29 cellular contexts compared by ENCODE assay signal in genomic region chr4:8589831-8590545, GRCh38. TPM values are rescaled to one million over a fixed set of nuclear protein-coding genes. Genes with fewer than 3 reads are reported as not detected.
DNase-seq lines count a peak whose midpoint lies in the region; ATAC-seq, FAIRE-seq and TF ChIP-seq lines count a peak whose summit lies in the region.
"Had no signal": no experiment of that assay in that cellular context is flagged by ENCODE, and none has a peak within 500 bp of the region (broad histone marks: within the 10 kb centered on the region; RNA-seq: fewer than 3 reads in every experiment).

No MANE protein-coding gene starts in this region.

- ATAC-seq in natural killer cell treated with Interleukin-12 subunit alpha and Interleukin-12 subunit beta and Interleukin-15 and Interleukin-18, amount 100 ng/mL, for 72 hours: no peak
- ATAC-seq in natural killer cell (no peak), lower lobe of right lung (no peak), HG02763 (IDR thresholded peaks at IDR 0.05; ENCODE audit: unreplicated experiment) (no peak)
- ATAC-seq: activated CD8-positive, alpha-beta memory T cell treated with anti-CD3 and anti-CD28 coated beads, Interleukin-2, amount 10 ng/mL, durations not matched to agents 7 days and 5 days; heart left ventricle; left ventricle myocardium superior had no signal

- no peak overlapping the region for H3K27ac ChIP-seq in astrocyte (ENCODE audit: low read depth, low read length)
- H3K27ac ChIP-seq in lower lobe of right lung: no peak overlapping the region
- H3K27ac ChIP-seq: brain microvascular endothelial cell, coronary artery, heart left ventricle, neutrophil, uterus had no signal

- no peak overlapping the region for H2AFZ ChIP-seq in astrocyte (ENCODE audit: low read depth, low read length)

- H3K27me3 Mint-ChIP-seq in natural killer cell treated with Interleukin-12 subunit alpha and Interleukin-12 subunit beta and Interleukin-15 and Interleukin-18, amount 100 ng/mL, for 72 hours: peaks cover 16 to 22% of the 10 kb centered on the region in 2 donors
- H3K27me3 Mint-ChIP-seq in natural killer cell (ENCODE audit: low read depth in 2 of 2) (peaks cover 27 to 30% of the 10 kb centered on the region in 2 donors), astrocyte (ENCODE audit: low read depth, unreplicated experiment) (peaks cover 78% of the 10 kb centered on the region)

- intact Hi-C loops in natural killer cell (cut with micrococcal nuclease): no loop called here
- intact Hi-C loops in lower lobe of right lung (cut with DNase I): no loop called here

- H3K27me3 ChIP-seq in astrocyte (ENCODE audit: insufficient read depth, low read length) (peaks cover 55% of the 10 kb centered on the region), lower lobe of right lung (ENCODE audit: low read depth) (peaks cover 72% of the 10 kb centered on the region)
- H3K27me3 ChIP-seq: uterus had no signal

- no peak for FAIRE-seq in astrocyte (lab: Jason Lieb, UNC)
- FAIRE-seq: A204.1, GM12892 had no signal

- H3K4me3 Mint-ChIP-seq in natural killer cell treated with Interleukin-12 subunit alpha and Interleukin-12 subunit beta and Interleukin-15 and Interleukin-18, amount 100 ng/mL, for 72 hours: no peak overlapping the region
- no peak overlapping the region for H3K4me3 Mint-ChIP-seq in natural killer cell
- H3K4me3 Mint-ChIP-seq in astrocyte (ENCODE audit: unreplicated experiment): no peak overlapping the region
- H3K4me3 Mint-ChIP-seq: activated CD8-positive, alpha-beta memory T cell treated with anti-CD3 and anti-CD28 coated beads, Interleukin-2, amount 10 ng/mL, durations not matched to agents 7 days and 5 days; activated naive CD8-positive, alpha-beta T cell; activated T-helper 1 cell treated with anti-CD3 and anti-CD28 coated beads, Interleukin-12 subunit alpha, Interleukin-12 subunit beta, Interleukin-2, Interleukin-4 antibody, amounts not matched to agents 30 ng/mL and 10 ng/mL and 1 ng/mL, durations not matched to agents 14 hours and 24 hours and 36 hours; CD4-positive, alpha-beta memory T cell had no signal

- peak; percentile 34 for DNase-seq in natural killer cell treated with Interleukin-12 subunit alpha and Interleukin-12 subunit beta and Interleukin-15 and Interleukin-18, amount 100 ng/mL, for 72 hours (ENCODE audit: low spot score)
- DNase-seq in natural killer cell: no peak
- peak; percentile 16 for DNase-seq in astrocyte (ENCODE audit: low read depth)
- DNase-seq in lower lobe of right lung: peak; percentile 18
- no peak for DNase-seq in NCI-H146 treated with DMSO at 0.1 percent for 48 hours (lab: John Stamatoyannopoulos, UW; ENCODE audit: unreplicated experiment)
- no peak for DNase-seq in LoVo (ENCODE audit: low spot score)
- no peak for DNase-seq in NCI-H2227 (lab: John Stamatoyannopoulos, UW; ENCODE audit: unreplicated experiment)
- DNase-seq: activated CD4-positive, alpha-beta T cell treated with anti-CD3 and anti-CD28 coated beads for 48 hours; activated CD8-positive, alpha-beta memory T cell treated with anti-CD3 and anti-CD28 coated beads, Interleukin-2, amount 10 ng/mL, durations not matched to agents 7 days and 5 days; brain microvascular endothelial cell; CD4-positive, alpha-beta memory T cell; DMS153; HCEC 1CT; left ventricle myocardium superior; NCI-H1436; NCI-H748 treated with DMSO at 0.1 percent for 48 hours; Right ventricle myocardium superior; T-helper 1 cell; uterus had no signal

- no peaks in the 10 kb centered on the region for H3K9me3 ChIP-seq in astrocyte (ENCODE audit: insufficient read depth, low read depth, low read length)
- H3K9me3 ChIP-seq in lower lobe of right lung: no peaks in the 10 kb centered on the region
- H3K9me3 ChIP-seq: heart left ventricle, neutrophil, uterus had no signal

- H3K4me1 ChIP-seq in astrocyte (ENCODE audit: insufficient read depth, low read length): peaks cover 7% of the 10 kb centered on the region
- no peaks in the 10 kb centered on the region for H3K4me1 ChIP-seq in lower lobe of right lung

- H4K20me1 ChIP-seq in astrocyte (ENCODE audit: insufficient read depth, low read length): peaks cover 3% of the 10 kb centered on the region

- H3K4me1 Mint-ChIP-seq in natural killer cell treated with Interleukin-12 subunit alpha and Interleukin-12 subunit beta and Interleukin-15 and Interleukin-18, amount 100 ng/mL, for 72 hours (ENCODE audit: low read depth in 2 of 2): no peaks in the 10 kb centered on the region
- H3K4me1 Mint-ChIP-seq in natural killer cell (no peaks in the 10 kb centered on the region), astrocyte (ENCODE audit: low read depth, unreplicated experiment) (no peaks in the 10 kb centered on the region)
- H3K4me1 Mint-ChIP-seq: activated CD8-positive, alpha-beta memory T cell treated with anti-CD3 and anti-CD28 coated beads, Interleukin-2, amount 10 ng/mL, durations not matched to agents 7 days and 5 days; CD4-positive, alpha-beta memory T cell had no signal

- H3K9ac ChIP-seq in astrocyte (ENCODE audit: low read length): no peak overlapping the region

- H3K79me2 ChIP-seq in astrocyte (ENCODE audit: insufficient read depth, low read length): no peaks in the 10 kb centered on the region

- H3K36me3 ChIP-seq in astrocyte (ENCODE audit: insufficient read depth, low read length) (no peaks in the 10 kb centered on the region), lower lobe of right lung (no peaks in the 10 kb centered on the region)
- H3K36me3 ChIP-seq: brain microvascular endothelial cell, heart left ventricle, neutrophil, uterus had no signal

- H3K4me3 ChIP-seq in astrocyte (ENCODE audit: insufficient read depth, low read depth, low read length) (no peak overlapping the region), lower lobe of right lung (no peak overlapping the region)
- H3K4me3 ChIP-seq: coronary artery, heart left ventricle, uterus had no signal

- no peaks in the 10 kb centered on the region for H3K9me3 Mint-ChIP-seq in natural killer cell treated with Interleukin-12 subunit alpha and Interleukin-12 subunit beta and Interleukin-15 and Interleukin-18, amount 100 ng/mL, for 72 hours
- H3K9me3 Mint-ChIP-seq in natural killer cell (no peaks in the 10 kb centered on the region), astrocyte (ENCODE audit: unreplicated experiment) (no peaks in the 10 kb centered on the region)
- H3K9me3 Mint-ChIP-seq: activated T-helper 1 cell treated with anti-CD3 and anti-CD28 coated beads, Interleukin-12 subunit alpha, Interleukin-12 subunit beta, Interleukin-2, Interleukin-4 antibody, amounts not matched to agents 30 ng/mL and 10 ng/mL and 1 ng/mL, durations not matched to agents 14 hours and 24 hours and 36 hours; CD4-positive, alpha-beta memory T cell had no signal

- H3K36me3 Mint-ChIP-seq in natural killer cell treated with Interleukin-12 subunit alpha and Interleukin-12 subunit beta and Interleukin-15 and Interleukin-18, amount 100 ng/mL, for 72 hours: no peaks in the 10 kb centered on the region
- no peaks in the 10 kb centered on the region for H3K36me3 Mint-ChIP-seq in natural killer cell
- H3K36me3 Mint-ChIP-seq in astrocyte (ENCODE audit: low read depth, unreplicated experiment): no peaks in the 10 kb centered on the region
- H3K36me3 Mint-ChIP-seq: activated CD8-positive, alpha-beta memory T cell treated with anti-CD3 and anti-CD28 coated beads, Interleukin-2, amount 10 ng/mL, durations not matched to agents 7 days and 5 days; activated naive CD8-positive, alpha-beta T cell; CD4-positive, alpha-beta memory T cell had no signal

- TF ChIP-seq CTCF in natural killer cell (IDR thresholded peaks at IDR 0.05) (no peak), astrocyte (IDR thresholded peaks at IDR 0.05; ENCODE audit: insufficient read depth, low read depth, low read length) (no peak), lower lobe of right lung (IDR thresholded peaks at IDR 0.05) (no peak)

- H3K4me2 ChIP-seq in astrocyte (ENCODE audit: low read length): peak overlapping the region; percentile 4

- no peak overlapping the region for H3K27ac Mint-ChIP-seq in natural killer cell treated with Interleukin-12 subunit alpha and Interleukin-12 subunit beta and Interleukin-15 and Interleukin-18, amount 100 ng/mL, for 72 hours
- H3K27ac Mint-ChIP-seq in natural killer cell (no peak overlapping the region), astrocyte (ENCODE audit: unreplicated experiment) (no peak overlapping the region)
- H3K27ac Mint-ChIP-seq: activated CD8-positive, alpha-beta memory T cell treated with anti-CD3 and anti-CD28 coated beads, Interleukin-2, amount 10 ng/mL, durations not matched to agents 7 days and 5 days; activated naive CD8-positive, alpha-beta T cell; activated T-helper 1 cell treated with anti-CD3 and anti-CD28 coated beads, Interleukin-12 subunit alpha, Interleukin-12 subunit beta, Interleukin-2, Interleukin-4 antibody, amounts not matched to agents 30 ng/mL and 10 ng/mL and 1 ng/mL, durations not matched to agents 14 hours and 24 hours and 36 hours; CD4-positive, alpha-beta memory T cell had no signal

RNA-seq across cellular contexts. Expression of gene CPZ, which starts 2.6 kb away (rescaled TPM):
- not detected for total RNA-seq in natural killer cell treated with Interleukin-12 subunit alpha and Interleukin-12 subunit beta and Interleukin-15 and Interleukin-18, amount 100 ng/mL, for 72 hours
- total RNA-seq in natural killer cell (not detected), astrocyte (6.3 and 6.8 TPM in 2 replicates), lower lobe of right lung (6.0 TPM)
- total RNA-seq: activated CD8-positive, alpha-beta memory T cell treated with anti-CD3 and anti-CD28 coated beads, Interleukin-2, amount 10 ng/mL, durations not matched to agents 7 days and 5 days; activated T-helper 1 cell treated with anti-CD3 and anti-CD28 coated beads, Interleukin-12 subunit alpha, Interleukin-12 subunit beta, Interleukin-2, Interleukin-4 antibody, amounts not matched to agents 30 ng/mL and 10 ng/mL and 1 ng/mL, durations not matched to agents 14 hours and 24 hours and 36 hours; CD4-positive, alpha-beta memory T cell; OCI-LY7; Right ventricle myocardium superior had no signal

RNA-seq across cellular contexts. Expression of gene GPR78, which starts 9.8 kb away (rescaled TPM):
- total RNA-seq in natural killer cell treated with Interleukin-12 subunit alpha and Interleukin-12 subunit beta and Interleukin-15 and Interleukin-18, amount 100 ng/mL, for 72 hours: not detected
- total RNA-seq in natural killer cell (not detected), astrocyte (0.16 and 0.17 TPM in 2 replicates), lower lobe of right lung (0.21 TPM)
- total RNA-seq: activated CD8-positive, alpha-beta memory T cell treated with anti-CD3 and anti-CD28 coated beads, Interleukin-2, amount 10 ng/mL, durations not matched to agents 7 days and 5 days; activated T-helper 1 cell treated with anti-CD3 and anti-CD28 coated beads, Interleukin-12 subunit alpha, Interleukin-12 subunit beta, Interleukin-2, Interleukin-4 antibody, amounts not matched to agents 30 ng/mL and 10 ng/mL and 1 ng/mL, durations not matched to agents 14 hours and 24 hours and 36 hours; CD4-positive, alpha-beta memory T cell; left ventricle myocardium superior; OCI-LY7; Right ventricle myocardium superior; subcutaneous adipose tissue had no signal

Comparison
In these comparisons a context has a peak if more than half of its experiments do, and no peak if none do; other contexts are left out.
1. DNase-seq: peak in natural killer cell treated with Interleukin-12 subunit alpha and Interleukin-12 subunit beta and Interleukin-15 and Interleukin-18, amount 100 ng/mL, for 72 hours (single experiment), astrocyte (single experiment) and lower lobe of right lung (single experiment); none in natural killer cell (single experiment), NCI-H146 treated with DMSO at 0.1 percent for 48 hours (single experiment), LoVo (single experiment) and NCI-H2227 (single experiment).